In genomic region chr1:171884475-171884874, GRCh38 we compare ENCODE assay signal across 27 cellular contexts. TPM values are rescaled to one million over a fixed set of nuclear protein-coding genes. Genes with fewer than 3 reads are reported as not detected.
DNase-seq lines count a peak whose midpoint lies in the region; ATAC-seq and TF ChIP-seq lines count a peak whose summit lies in the region.
"Had no signal": no experiment of that assay in that cellular context is flagged by ENCODE, and none has a peak within 500 bp of the region (broad histone marks: within the 10 kb centered on the region; RNA-seq: fewer than 3 reads in every experiment).

No MANE protein-coding gene starts in this region.

- no peak for TF ChIP-seq POLR2A in GM18505 (IDR thresholded peaks at IDR 0.05; ENCODE audit: borderline replicate concordance, extremely low read depth, insufficient read depth, insufficient read length)

- H3K4me3 ChIP-seq in epithelial cell of esophagus (ENCODE audit: low read length): no peak overlapping the region
- H3K4me3 ChIP-seq: ascending aorta, tibial artery had no signal

- DNase-seq in stimulated activated naive CD8-positive, alpha-beta T cell treated with anti-CD3 and anti-CD28 coated beads, Interleukin-15, amount 100 ng/mL, for 72 hours: no peak
- no peak for DNase-seq in stimulated activated naive CD8-positive, alpha-beta T cell treated with anti-CD3 and anti-CD28 coated beads, Interleukin-15, Interleukin-2, amounts not matched to agents 100 U/mL and 50 U/mL, for 24 hours
- DNase-seq in LHCN-M2 (ENCODE audit: low read depth) (peak; percentile 14), epithelial cell of esophagus (ENCODE audit: low read depth) (peak; percentile 81), NAMALWA (ENCODE audit: low spot score) (no peak)
- DNase-seq: activated T-cell treated with anti-CD3 and anti-CD28 coated beads, Interleukin-2, amount 50 U/mL, for 4 hours; caudate nucleus; CD8-positive, alpha-beta memory T cell; DMS153; islet precursor cell; NCI-H1048; NCI-H187; NCI-H524 treated with DMSO at 0.1 percent for 48 hours; SIG-M5; SW 1271; T1000; tibial artery; WERI-Rb-1 had no signal

- peak; percentile 67 for ATAC-seq in stimulated activated naive CD8-positive, alpha-beta T cell treated with anti-CD3 and anti-CD28 coated beads, Interleukin-15, amount 100 ng/mL, for 72 hours
- ATAC-seq in stimulated activated naive CD8-positive, alpha-beta T cell treated with anti-CD3 and anti-CD28 coated beads, Interleukin-15, Interleukin-2, amounts not matched to agents 100 U/mL and 50 U/mL, for 24 hours: no peak
- ATAC-seq in GM21717 (IDR thresholded peaks at IDR 0.05; ENCODE audit: unreplicated experiment): no peak
- ATAC-seq in GM18505 (IDR thresholded peaks at IDR 0.05; ENCODE audit: unreplicated experiment): no peak
- ATAC-seq: HCT116, Panc1 had no signal

- no peak overlapping the region for H3K4me3 Mint-ChIP-seq in stimulated activated naive CD8-positive, alpha-beta T cell treated with anti-CD3 and anti-CD28 coated beads, Interleukin-15, amount 100 ng/mL, for 72 hours
- H3K4me3 Mint-ChIP-seq: activated naive CD4-positive, alpha-beta T cell treated with anti-CD3 and anti-CD28 coated beads, Interleukin-2, amount 50 U/mL, for 24 hours; activated T-cell treated with anti-CD3 and anti-CD28 coated beads, Interleukin-2, amount 50 U/mL, for 4 hours; B cell; CD8-positive, alpha-beta memory T cell; dendritic cell treated with granulocyte-macrophage colony-stimulating factor and Interleukin-4, amounts not matched to agents 40 ng/mL and 50 ng/mL, for 4 days; nephron had no signal

- H3K9me3 Mint-ChIP-seq in stimulated activated naive CD8-positive, alpha-beta T cell treated with anti-CD3 and anti-CD28 coated beads, Interleukin-15, amount 100 ng/mL, for 72 hours: no peaks in the 10 kb centered on the region
- H3K9me3 Mint-ChIP-seq: activated naive CD4-positive, alpha-beta T cell treated with anti-CD3 and anti-CD28 coated beads, Interleukin-2, amount 50 U/mL, for 24 hours; activated T-cell treated with anti-CD3 and anti-CD28 coated beads, Interleukin-2, amount 50 U/mL, for 4 hours; CD8-positive, alpha-beta memory T cell; dendritic cell treated with granulocyte-macrophage colony-stimulating factor and Interleukin-4, amounts not matched to agents 40 ng/mL and 50 ng/mL, for 4 days had no signal

- peaks cover 9% of the 10 kb centered on the region for H3K4me1 Mint-ChIP-seq in stimulated activated naive CD8-positive, alpha-beta T cell treated with anti-CD3 and anti-CD28 coated beads, Interleukin-15, amount 100 ng/mL, for 72 hours
- H3K4me1 Mint-ChIP-seq: B cell; CD8-positive, alpha-beta memory T cell had no signal

- no peak for TF ChIP-seq CTCF in epithelial cell of esophagus (IDR thresholded peaks at IDR 0.05; ENCODE audit: insufficient read depth, low read depth, low read length, missing control alignments)

- H3K27ac Mint-ChIP-seq in stimulated activated naive CD8-positive, alpha-beta T cell treated with anti-CD3 and anti-CD28 coated beads, Interleukin-15, amount 100 ng/mL, for 72 hours: no peak overlapping the region
- H3K27ac Mint-ChIP-seq: activated naive CD4-positive, alpha-beta T cell treated with anti-CD3 and anti-CD28 coated beads, Interleukin-2, amount 50 U/mL, for 24 hours; B cell; CD8-positive, alpha-beta memory T cell; dendritic cell treated with granulocyte-macrophage colony-stimulating factor and Interleukin-4, amounts not matched to agents 40 ng/mL and 50 ng/mL, for 4 days had no signal

- no peaks in the 10 kb centered on the region for H3K27me3 Mint-ChIP-seq in stimulated activated naive CD8-positive, alpha-beta T cell treated with anti-CD3 and anti-CD28 coated beads, Interleukin-15, amount 100 ng/mL, for 72 hours
- H3K27me3 Mint-ChIP-seq: activated naive CD4-positive, alpha-beta T cell treated with anti-CD3 and anti-CD28 coated beads, Interleukin-2, amount 50 U/mL, for 24 hours; B cell; dendritic cell treated with granulocyte-macrophage colony-stimulating factor and Interleukin-4, amounts not matched to agents 40 ng/mL and 50 ng/mL, for 4 days had no signal

RNA-seq across cellular contexts. Expression of gene DNM3, which starts 43.2 kb away (rescaled TPM):
- total RNA-seq in LHCN-M2 (2014; rRNA removed): 0.13 and 0.23 TPM in 2 replicates
- 0.27 TPM for polyA plus RNA-seq in LHCN-M2 (2012)

Comparison
In these comparisons a context has a peak if more than half of its experiments do, and no peak if none do; other contexts are left out.
1. DNase-seq: peak in LHCN-M2 (single experiment) and epithelial cell of esophagus (single experiment); none in stimulated activated naive CD8-positive, alpha-beta T cell treated with anti-CD3 and anti-CD28 coated beads, Interleukin-15, amount 100 ng/mL, for 72 hours (0 of 2), stimulated activated naive CD8-positive, alpha-beta T cell treated with anti-CD3 and anti-CD28 coated beads, Interleukin-15, Interleukin-2, amounts not matched to agents 100 U/mL and 50 U/mL, for 24 hours (single experiment) and NAMALWA (single experiment).